8 cellular contexts compared by ENCODE assay signal in genomic region chr17:44556114-44556853, GRCh38. TPM values are rescaled to one million over a fixed set of nuclear protein-coding genes. Genes with fewer than 3 reads are reported as not detected.
DNase-seq lines count a peak whose midpoint lies in the region; ATAC-seq and TF ChIP-seq lines count a peak whose summit lies in the region.

No MANE protein-coding gene starts in this region.

- in situ Hi-C loops in IMR-90 (cut with MboI; ENCODE audit: low sequenced_read_pairs) (no loop called here), SK-MEL-5 (cut with HindIII; ENCODE audit: low pct_unique_long_range_greater_than_20kb, low sequenced_read_pairs) (no loop called here)

- peak overlapping the region; percentile 60 for H4K5ac ChIP-seq in IMR-90 (ENCODE audit: low read depth, low read length)

- TF ChIP-seq RAD21 in IMR-90 (IDR thresholded peaks at IDR 0.05; ENCODE audit: low read length) (no peak), liver (IDR thresholded peaks at IDR 0.05) (no peak)

- H3K27ac ChIP-seq in IMR-90 (ENCODE audit: insufficient read depth, low read length) (peak overlapping the region; percentile 91), duodenal mucosa (ENCODE audit: low read depth, low read length) (no peak overlapping the region), liver (ENCODE audit: low read depth in 1 of 2, low read length in 2 of 2) (peak overlapping the region in 1 of 2 donors; percentile 31), subcutaneous abdominal adipose tissue (ENCODE audit: low read depth, low read length) (peak overlapping the region; percentile 46)

- no peaks in the 10 kb centered on the region for H3K9me3 ChIP-seq in IMR-90 (ENCODE audit: control insufficient read depth, insufficient read depth, low read length)
- H3K9me3 ChIP-seq in duodenal mucosa (ENCODE audit: control insufficient read depth in 1 of 2, low read length in 2 of 2) = no peaks in the 10 kb centered on the region
- peaks cover 0 to 3% (median 0%) of the 10 kb centered on the region in 4 donors for H3K9me3 ChIP-seq in liver (ENCODE audit: control insufficient read depth in 4 of 4, low read length in 3 of 4)
- H3K9me3 ChIP-seq in subcutaneous abdominal adipose tissue (ENCODE audit: control insufficient read depth in 5 of 5, low read length in 5 of 5) = no peaks in the 10 kb centered on the region

- DNase-seq in EL (peak; percentile 70), IMR-90 (peak; percentile 63), SK-MEL-5 (ENCODE audit: low read depth, low spot score) (peak; percentile 77), amniotic stem cell (lab: John Stamatoyannopoulos, UW) (no peak)

- peak overlapping the region; percentile 86 for H2BK120ac ChIP-seq in IMR-90 (ENCODE audit: low read depth, low read length)

- peak overlapping the region; percentile 98 for H3K4ac ChIP-seq in IMR-90 (ENCODE audit: low read depth, low read length)

- no peaks in the 10 kb centered on the region for H3K27me3 ChIP-seq in IMR-90 (ENCODE audit: control insufficient read depth, insufficient read depth, low read length)
- H3K27me3 ChIP-seq in duodenal mucosa (ENCODE audit: control insufficient read depth in 1 of 2, insufficient read depth in 2 of 2, low read length in 2 of 2) = peaks cover 14 to 24% of the 10 kb centered on the region in 2 donors
- peaks cover 0 to 20% (median 2%) of the 10 kb centered on the region in 4 donors for H3K27me3 ChIP-seq in liver (ENCODE audit: control insufficient read depth in 4 of 4, insufficient read depth in 4 of 4, low read length in 3 of 4)
- peaks cover 0 to 15% (median 8%) of the 10 kb centered on the region in 5 donors for H3K27me3 ChIP-seq in subcutaneous abdominal adipose tissue (ENCODE audit: control insufficient read depth in 5 of 5, insufficient read depth in 4 of 5, low read length in 5 of 5)

- peak overlapping the region; percentile 93 for H4K91ac ChIP-seq in IMR-90 (ENCODE audit: insufficient read depth, low read depth, low read length)

- H3K36me3 ChIP-seq in IMR-90 (ENCODE audit: control insufficient read depth, insufficient read depth, low read length) (peaks cover 8% of the 10 kb centered on the region; the same call in 1 of the 2 replicates), duodenal mucosa (ENCODE audit: control insufficient read depth in 1 of 2, insufficient read depth in 2 of 2, low read length in 2 of 2) (no peaks in the 10 kb centered on the region), liver (ENCODE audit: control insufficient read depth in 4 of 4, insufficient read depth in 3 of 4, low read depth in 1 of 4, low read length in 3 of 4) (no peaks in the 10 kb centered on the region), subcutaneous abdominal adipose tissue (ENCODE audit: control insufficient read depth in 5 of 5, insufficient read depth in 5 of 5, low read length in 5 of 5) (no peaks in the 10 kb centered on the region)

- peak; percentile 24 for ATAC-seq in IMR-90 (ENCODE audit: low read depth)
- no peak for ATAC-seq in HG03097 (IDR thresholded peaks at IDR 0.05; ENCODE audit: low FRiP score, unreplicated experiment)

- H2AK9ac ChIP-seq in IMR-90 (replicated peaks; ENCODE audit: low read depth, low read length, poor library complexity) = peak overlapping the region; percentile 97

- H3K4me3 ChIP-seq in IMR-90 (ENCODE audit: insufficient read depth, low read depth, low read length) (peak overlapping the region; percentile 61), duodenal mucosa (ENCODE audit: low read depth in 1 of 2, low read length in 2 of 2) (peak overlapping the region; percentile 72 to 74), liver (ENCODE audit: low read depth in 1 of 3, low read length in 3 of 3) (peak overlapping the region in 2 of 3 donors; percentile 6 to 52), subcutaneous abdominal adipose tissue (ENCODE audit: low read depth in 1 of 5, low read length in 5 of 5) (peak overlapping the region; percentile 66 to 79 (median 73))

- WGBS in IMR-90 (ENCODE audit: extremely low coverage in 2 of 2, insufficient read length in 1 of 2), 2 experiments = no CpG with 5 or more reads among the region's 28 CpGs
- WGBS in liver = 5% methylated on average over 28 of the region's 28 CpGs

- peaks cover 32% of the 10 kb centered on the region for H4K20me1 ChIP-seq in IMR-90 (ENCODE audit: insufficient read depth, low read length)

- TF ChIP-seq CTCF in IMR-90 (conservative IDR thresholded peaks at IDR 0.05; ENCODE audit: low read depth, low read length) (no peak), liver (IDR thresholded peaks at IDR 0.05; ENCODE audit: low read depth, low read length, missing input control) (no peak)

- peak; percentile 5; the same call in 1 of the 2 replicates for TF ChIP-seq POLR2A in IMR-90 (IDR thresholded peaks at IDR 0.05; ENCODE audit: low read depth, low read length)

- peaks cover 4 to 46% of the 10 kb centered on the region in 2 experiments; a peak in 3 of 4 replicates for H3K79me1 ChIP-seq in IMR-90 (ENCODE audit: low read depth in 1 of 2, low read length in 2 of 2)

- POLR2A ChIA-PET in IMR-90 (lab: Charles Lee; ENCODE audit: unreplicated experiment) = interaction anchor here (0.7 to 4.2 kb wide), 5 partner anchors 8 to 22 kb away, joined by 3 to 22 read pairs (median 6); no protein-coding TSS in a partner anchor

- peak overlapping the region; percentile 70 for H3K18ac ChIP-seq in IMR-90 (ENCODE audit: low read depth, low read length)

- peak overlapping the region; percentile 94 for H4K8ac ChIP-seq in IMR-90 (ENCODE audit: low read depth in 2 of 2, low read length in 2 of 2)

- H2AK5ac ChIP-seq in IMR-90 (ENCODE audit: low read depth, low read length) = peak overlapping the region; percentile 79; the same call in 1 of the 2 replicates

- H2BK5ac ChIP-seq in IMR-90 (ENCODE audit: low read depth, low read length, poor library complexity, severe bottlenecking) = peak overlapping the region; percentile 89

- intact Hi-C loops in IMR-90 (cut with micrococcal nuclease) = loop anchor here (1.0 kb wide), 1 partner anchor 9 kb away; no protein-coding TSS in a partner anchor

- peak overlapping the region; percentile 83 for H2BK15ac ChIP-seq in IMR-90 (ENCODE audit: low read depth, low read length)

- H3K14ac ChIP-seq in IMR-90 (replicated peaks; ENCODE audit: low read depth, low read length) = peak overlapping the region; percentile 83

- dilution Hi-C loops in IMR-90 (cut with HindIII; ENCODE audit: low sequenced_read_pairs, unreplicated experiment) = no loop called here

- H2AFZ ChIP-seq in IMR-90 (replicated peaks; ENCODE audit: low read length, poor library complexity) = peak overlapping the region; percentile 87

- H3K56ac ChIP-seq in IMR-90 (ENCODE audit: extremely low read depth, insufficient read depth, low read length) = peak overlapping the region; percentile 98

- peak overlapping the region; percentile 68 for H3K4me2 ChIP-seq in IMR-90 (ENCODE audit: low read depth, low read length)

- BruUV-seq in IMR-90 (replicated peaks; lab: Mats Ljungman, UMichigan) = no TSS peak

- CTCF ChIA-PET in IMR-90 (lab: Yijun Ruan, JAX) = interaction anchor here (0.6 to 1.2 kb wide), 3 partner anchors 24 to 33 kb away, joined by 3 to 4 read pairs (median 4); no protein-coding TSS in a partner anchor

- peak overlapping the region; percentile 30 for H2BK20ac ChIP-seq in IMR-90 (ENCODE audit: low read depth, low read length)

- H3K9ac ChIP-seq in IMR-90 (ENCODE audit: low read depth, low read length) (peak overlapping the region; percentile 86), duodenal mucosa (ENCODE audit: low read depth in 1 of 2, low read length in 2 of 2) (peak overlapping the region; percentile 32 to 40), liver (ENCODE audit: low read depth in 1 of 2, low read length in 2 of 2) (no peak overlapping the region), subcutaneous abdominal adipose tissue (ENCODE audit: low read length in 5 of 5) (peak overlapping the region; percentile 19 to 85 (median 73))

- H3K9me1 ChIP-seq in IMR-90 (ENCODE audit: insufficient read depth, low read length) = peaks cover 21% of the 10 kb centered on the region

- H3K4me1 ChIP-seq in IMR-90 (ENCODE audit: control insufficient read depth, insufficient read depth, low read length) (peaks cover 13% of the 10 kb centered on the region), duodenal mucosa (ENCODE audit: control insufficient read depth in 1 of 2, insufficient read depth in 2 of 2, low read length in 2 of 2) (peaks cover 9 to 16% of the 10 kb centered on the region in 2 donors), liver (ENCODE audit: control insufficient read depth in 4 of 4, insufficient read depth in 4 of 4, low read length in 3 of 4) (peaks cover 9 to 20% (median 11%) of the 10 kb centered on the region in 4 donors), subcutaneous abdominal adipose tissue (ENCODE audit: control insufficient read depth in 5 of 5, insufficient read depth in 5 of 5, low read length in 5 of 5) (peaks cover 0 to 32% (median 23%) of the 10 kb centered on the region in 5 donors)

- peak overlapping the region; percentile 86 for H3K23ac ChIP-seq in IMR-90 (ENCODE audit: low read depth, low read length)

TF ChIP-seq in IMR-90, 13 proteins besides CTCF, POLR2A, EP300 and RAD21 (continues in another document):
- TF ChIP-seq CEBPB (IDR thresholded peaks at IDR 0.05; ENCODE audit: low read depth, low read length) (no peak), CHD1 (IDR thresholded peaks at IDR 0.05; ENCODE audit: low read depth, low read length) (no peak)

TF ChIP-seq in liver, 16 proteins besides CTCF, POLR2A, EP300 and RAD21 (continues in another document):
- no peak for TF ChIP-seq FOXA2 (IDR thresholded peaks at IDR 0.05)
- TF ChIP-seq, protein P1, sequence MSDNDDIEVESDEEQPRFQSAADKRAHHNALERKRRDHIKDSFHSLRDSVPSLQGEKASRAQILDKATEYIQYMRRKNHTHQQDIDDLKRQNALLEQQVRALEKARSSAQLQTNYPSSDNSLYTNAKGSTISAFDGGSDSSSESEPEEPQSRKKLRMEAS (IDR thresholded peaks at IDR 0.05) = peak; percentile 35

RNA-seq across cellular contexts. Expression of gene FZD2, which starts 1.0 kb away (rescaled TPM):
- total RNA-seq in IMR-90 (2012; rRNA removed) (21.3 and 22.8 TPM in 2 replicates), liver (under 1 TPM; 0.42 to 0.61 TPM)
- polyA plus RNA-seq in IMR-90 (2012; rRNA removed) (130 and 133 TPM in 2 replicates), liver (under 1 TPM in 1 of 2 donors, not detected in 1; 0.37 TPM)
- 46.5 and 172 TPM in 2 replicates for polyA plus RNA-seq in IMR-90 (2012; cell fraction: cytosol; rRNA removed)
- 28.2 and 69.3 TPM in 2 replicates for polyA plus RNA-seq in IMR-90 (2012; cell fraction: nucleus; rRNA removed; ENCODE audit: low replicate concordance)
- 0.55 TPM in 1 of 2 replicates, not detected in the other for total RNA-seq in SK-MEL-5 (2014; rRNA removed; shearing (Covaris generic))
- polyA plus RNA-seq in SK-MEL-5 (2015; cell fraction: cytosol; rRNA removed) = 1.7 and 2.3 TPM in 2 replicates
- polyA plus RNA-seq in SK-MEL-5 (2015; cell fraction: nucleus; rRNA removed) = 0.44 and 3.6 TPM in 2 replicates

RNA-seq across cellular contexts. Expression of gene GPATCH8, which starts 53.1 kb away (rescaled TPM):
- total RNA-seq in IMR-90 (2012; rRNA removed) (8.8 and 13.3 TPM in 2 replicates), liver (10 to 100 TPM in 1 of 2 donors, 1 to 10 TPM in 1; 8.4 to 21.8 TPM)
- polyA plus RNA-seq in IMR-90 (2012; rRNA removed) (13.2 and 13.4 TPM in 2 replicates), liver (10 to 100 TPM in 1 of 2 donors, 1 to 10 TPM in 1; 4.2 to 11.4 TPM)
- polyA plus RNA-seq in IMR-90 (2012; cell fraction: cytosol; rRNA removed) = 4.0 and 6.5 TPM in 2 replicates
- polyA plus RNA-seq in IMR-90 (2012; cell fraction: nucleus; rRNA removed; ENCODE audit: low replicate concordance) = 23.4 and 34.8 TPM in 2 replicates
- 12.0 and 12.3 TPM in 2 replicates for total RNA-seq in SK-MEL-5 (2014; rRNA removed; shearing (Covaris generic))
- polyA plus RNA-seq in SK-MEL-5 (2015; cell fraction: cytosol; rRNA removed) = 21.6 and 23.0 TPM in 2 replicates
- 29.5 and 31.0 TPM in 2 replicates for polyA plus RNA-seq in SK-MEL-5 (2015; cell fraction: nucleus; rRNA removed)

Comparison
In these comparisons a context has a peak if more than half of its experiments do, and no peak if none do; other contexts are left out.
1. H3K9ac ChIP-seq: peak in IMR-90 (single experiment), duodenal mucosa (2 of 2) and subcutaneous abdominal adipose tissue (5 of 5); none in liver (0 of 2).
2. RNA of gene FZD2, which starts 1.0 kb away (total RNA-seq): 21.3 to 22.8 TPM in IMR-90; 0.42 to 0.61 TPM in liver and 0.55 TPM in SK-MEL-5; every median in the first group is over 10 times any median in the second.
3. Peak in every context shown above with its lines, with median percentiles within 50 percentile points of each other: H3K4me3 ChIP-seq.